In the genomic region with DNA sequence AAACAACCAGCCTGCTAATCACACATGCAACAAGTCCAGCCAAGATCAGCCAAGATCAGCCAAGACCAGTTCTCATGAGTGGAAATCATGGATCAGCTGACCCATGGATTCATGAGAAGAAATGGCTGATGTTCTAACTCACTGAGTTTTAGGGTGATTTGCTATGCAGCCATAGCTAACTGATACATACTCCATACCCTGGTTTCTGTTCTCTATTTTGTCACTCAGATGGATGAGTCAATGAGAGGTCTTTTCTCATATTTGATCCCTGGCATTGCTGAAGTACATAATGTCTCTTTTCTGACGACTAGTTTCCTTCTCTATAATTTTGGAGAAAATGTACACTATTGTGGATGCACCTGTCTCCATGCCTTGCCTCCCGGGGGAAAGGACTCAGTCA, we compare ENCODE assay signal across 30 cellular contexts.
"Had no signal": no experiment of that assay in that cellular context is flagged by ENCODE, and none has a peak within 500 bp of the region (broad histone marks: within the 10 kb centered on the region; RNA-seq: fewer than 3 reads in every experiment).

No MANE protein-coding gene starts in this region.

- H3K27me3 Mint-ChIP-seq: brain had no signal

- H3K4me3 Mint-ChIP-seq: activated naive CD8-positive, alpha-beta T cell treated with anti-CD3 and anti-CD28 coated beads for 36 hours; brain; endodermal cell; mesothelial cell of epicardium; naive B cell; neural crest cell; stimulated activated effector memory CD8-positive, alpha-beta T cell treated with anti-CD3 and anti-CD28 coated beads, Interleukin-12 subunit alpha, Interleukin-12 subunit beta, amount 100 ng/mL, for 72 hours had no signal

- H3K4me3 ChIP-seq: adrenal gland, ascending aorta, heart left ventricle, pancreas, prostate gland, sigmoid colon, stomach, thyroid gland, upper lobe of left lung, vagina had no signal

- H3K4me1 ChIP-seq: ascending aorta, heart left ventricle, pancreas, prostate gland, sigmoid colon, stomach, thyroid gland, upper lobe of left lung, vagina had no signal

- DNase-seq: activated CD4-positive, alpha-beta T cell treated with anti-CD3 and anti-CD28 coated beads for 4 hours; activated CD4-positive, alpha-beta T cell treated with anti-CD3 and anti-CD28 coated beads, Interleukin-2, amount 50 U/mL, for 4 hours; activated effector memory CD4-positive, alpha-beta T cell treated with Interleukin-2 at 50 U/mL for 16 hours; activated naive CD4-positive, alpha-beta T cell treated with Interleukin-2 at 50 U/mL for 16 hours; activated naive CD8-positive, alpha-beta T cell treated with anti-CD3 and anti-CD28 coated beads for 36 hours; adrenal gland; cortex of kidney; endodermal cell; foreskin fibroblast; heart left ventricle; hypothalamus; naive B cell; nucleus accumbens; pancreas; sigmoid colon; small intestine; stimulated activated CD4-positive, alpha-beta T cell treated with anti-CD3 and anti-CD28 coated beads, Interleukin-4, amount 100 ng/mL, for 24 hours; stomach; thyroid gland; upper lobe of left lung had no signal

- H3K9me3 ChIP-seq: adrenal gland, ascending aorta, pancreas, prostate gland, thyroid gland had no signal

- FAIRE-seq: pancreas, small intestine, TTC549 had no signal

- H3K36me3 ChIP-seq: adrenal gland, ascending aorta, heart left ventricle, pancreas, prostate gland, sigmoid colon, stomach, thyroid gland, upper lobe of left lung, vagina had no signal

- H3K27ac ChIP-seq: adrenal gland, ascending aorta, heart left ventricle, pancreas, prostate gland, sigmoid colon, stomach, thyroid gland, upper lobe of left lung, vagina, VCaP had no signal

- H3K27ac Mint-ChIP-seq: activated naive CD8-positive, alpha-beta T cell treated with anti-CD3 and anti-CD28 coated beads for 36 hours; brain; endodermal cell; mesothelial cell of epicardium; stimulated activated effector memory CD8-positive, alpha-beta T cell treated with anti-CD3 and anti-CD28 coated beads, Interleukin-12 subunit alpha, Interleukin-12 subunit beta, amount 100 ng/mL, for 72 hours had no signal

- H3K4me1 Mint-ChIP-seq: brain; endodermal cell; mesothelial cell of epicardium; neural crest cell; stimulated activated effector memory CD8-positive, alpha-beta T cell treated with anti-CD3 and anti-CD28 coated beads, Interleukin-12 subunit alpha, Interleukin-12 subunit beta, amount 100 ng/mL, for 72 hours had no signal

- H3K27me3 ChIP-seq: adrenal gland, ascending aorta, heart left ventricle, pancreas, sigmoid colon, stomach, thyroid gland, upper lobe of left lung, vagina had no signal

- ATAC-seq: esophagus mucosa; heart left ventricle; pancreas; stimulated activated effector memory CD8-positive, alpha-beta T cell treated with anti-CD3 and anti-CD28 coated beads, Interleukin-12 subunit alpha, Interleukin-12 subunit beta, amount 100 ng/mL, for 72 hours had no signal

- H3K36me3 Mint-ChIP-seq: brain; mesothelial cell of epicardium; stimulated activated effector memory CD8-positive, alpha-beta T cell treated with anti-CD3 and anti-CD28 coated beads, Interleukin-12 subunit alpha, Interleukin-12 subunit beta, amount 100 ng/mL, for 72 hours had no signal
